ENCODE assay signal across 8 cellular contexts in the genomic region with DNA sequence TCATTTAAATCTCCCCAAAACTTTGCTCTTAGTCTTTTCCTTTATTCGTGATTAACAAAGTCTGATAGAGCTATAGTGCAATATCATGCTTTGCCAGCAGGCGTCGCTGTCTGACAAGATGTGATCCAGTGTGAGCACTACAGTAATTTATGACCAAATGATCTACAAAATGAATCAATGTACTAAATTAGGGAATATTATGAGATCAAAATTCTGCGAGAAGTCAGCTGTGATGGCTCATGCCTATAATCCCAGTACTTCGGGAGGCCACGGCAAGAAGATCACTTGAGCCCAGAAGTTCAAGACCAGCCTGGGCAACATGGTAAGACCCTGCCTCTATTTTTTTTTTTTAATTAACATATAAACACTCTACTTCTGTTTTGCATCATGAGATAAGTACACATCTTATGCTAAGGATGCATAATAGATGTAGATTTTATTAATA. TPM values are rescaled to one million over a fixed set of nuclear protein-coding genes. Genes with fewer than 3 reads are reported as not detected.
A peak's percentile ranks its signal among the peaks of the same experiment; 100 is the strongest.
DNase-seq lines count a peak whose midpoint lies in the region; ATAC-seq and TF ChIP-seq lines count a peak whose summit lies in the region.

No MANE protein-coding gene starts in this region.

- no peak overlapping the region for H3K4me3 Mint-ChIP-seq in osteocyte (ENCODE audit: unreplicated experiment)

- peak; percentile 34 for ATAC-seq in esophagus mucosa

- peaks cover 24% of the 10 kb centered on the region for H3K4me1 Mint-ChIP-seq in osteocyte (ENCODE audit: unreplicated experiment)

- H3K27ac Mint-ChIP-seq in osteocyte (ENCODE audit: unreplicated experiment) = no peak overlapping the region

- peaks cover 14% of the 10 kb centered on the region for H3K9me3 Mint-ChIP-seq in osteocyte (ENCODE audit: unreplicated experiment)

- DNase-seq in DMS79 treated with DMSO at 0.1 percent for 48 hours (lab: John Stamatoyannopoulos, UW) = peak; percentile 5
- no peak for DNase-seq in DMS79 (lab: John Stamatoyannopoulos, UW)
- peak; percentile 60 for DNase-seq in NCI-H460 (ENCODE audit: extremely low read depth, low read depth)
- peak; percentile 67 to 76 for DNase-seq in activated CD8-positive, alpha-beta memory T cell treated with anti-CD3 and anti-CD28 coated beads for 4 hours (ENCODE audit: low read depth in 2 of 2)
- no peak for DNase-seq in osteocyte (ENCODE audit: extremely low spot score, unreplicated experiment)
- DNase-seq in ureter (ENCODE audit: low spot score) = peak; percentile 82
- DNase-seq in pons (ENCODE audit: low spot score) = no peak

- H3K36me3 Mint-ChIP-seq in osteocyte (ENCODE audit: unreplicated experiment) = peaks cover 4% of the 10 kb centered on the region

- TF ChIP-seq CTCF in osteocyte (IDR thresholded peaks at IDR 0.05) = peak; percentile 75

- H3K27me3 Mint-ChIP-seq in osteocyte (ENCODE audit: unreplicated experiment) = no peaks in the 10 kb centered on the region

RNA-seq across cellular contexts. Expression of gene SPSB1, which starts 3.6 kb away (rescaled TPM):
- total RNA-seq in NCI-H460 (2014; rRNA removed; shearing (Covaris generic)) = 11.6 and 14.4 TPM in 2 replicates
- polyA plus RNA-seq in NCI-H460 (2014; cell fraction: nucleus; rRNA removed) = 3.4 and 5.6 TPM in 2 replicates
- 15.5 TPM for total RNA-seq in esophagus mucosa
- 52.8 and 63.2 TPM in 2 replicates for total RNA-seq in osteocyte
- total RNA-seq in ureter = 15.1 TPM

RNA-seq across cellular contexts. Expression of gene H6PD, which starts 54.5 kb away (rescaled TPM):
- 12.2 and 14.0 TPM in 2 replicates for total RNA-seq in NCI-H460 (2014; rRNA removed; shearing (Covaris generic))
- polyA plus RNA-seq in NCI-H460 (2014; cell fraction: nucleus; rRNA removed) = 11.3 and 15.9 TPM in 2 replicates
- total RNA-seq in esophagus mucosa (20.4 TPM), osteocyte (48.4 and 52.4 TPM in 2 replicates), ureter (70.7 TPM)

Comparison
In these comparisons a context has a peak if more than half of its experiments do, and no peak if none do; other contexts are left out.
1. DNase-seq: peak in DMS79 treated with DMSO at 0.1 percent for 48 hours (single experiment), NCI-H460 (single experiment), activated CD8-positive, alpha-beta memory T cell treated with anti-CD3 and anti-CD28 coated beads for 4 hours (2 of 2) and ureter (single experiment); none in DMS79 (single experiment), osteocyte (single experiment) and pons (single experiment).